In genomic region chr1:240539700-240540414, GRCh38 we compare ENCODE assay signal across 1 cellular context.
TF ChIP-seq lines count a peak whose summit lies in the region.

No MANE protein-coding gene starts in this region.

TF ChIP-seq in GM23338, 12 proteins besides CTCF, POLR2A, EP300 and RAD21:
- no peak for TF ChIP-seq ZNF462 (CRISPR knock-in tag; IDR thresholded peaks at IDR 0.05)
- TF ChIP-seq ZNF114 (CRISPR knock-in tag; IDR thresholded peaks at IDR 0.05) = no peak
- peak; percentile 74 for TF ChIP-seq NANOG (IDR thresholded peaks at IDR 0.05; ENCODE audit: borderline replicate concordance)
